ENCODE assay signal across 1 cellular context in genomic region chr12:64669270-64669842, GRCh38.
TF ChIP-seq lines count a peak whose summit lies in the region.

No MANE protein-coding gene starts in this region.

TF ChIP-seq in K562, 482 proteins besides CTCF, POLR2A, EP300 and RAD21 (continued from another document and continues in another):
- TF ChIP-seq CHAMP1 (IDR thresholded peaks at IDR 0.05) (no peak), ELF1 (tag; IDR thresholded peaks at IDR 0.05) (no peak), ZNF318 (IDR thresholded peaks at IDR 0.05; ENCODE audit: borderline replicate concordance in 1 of 2, low read depth in 1 of 2) (no peak), POLR2AphosphoS5 (IDR thresholded peaks at IDR 0.05; ENCODE audit: control insufficient read depth, insufficient read depth, low read depth, low read length) (no peak), BMI1 (IDR thresholded peaks at IDR 0.05; ENCODE audit: low read length) (no peak), PML (IDR thresholded peaks at IDR 0.05; ENCODE audit: low read length) (no peak), MEF2D (tag; conservative IDR thresholded peaks at IDR 0.05; ENCODE audit: low read depth) (no peak; the same call in 1 of the 2 replicates), CSDE1 (IDR thresholded peaks at IDR 0.05) (no peak), ZC3H11A (IDR thresholded peaks at IDR 0.05; ENCODE audit: low read depth, low read length) (no peak), CBX5 (IDR thresholded peaks at IDR 0.05; ENCODE audit: borderline replicate concordance, low read depth) (no peak), ZNF707 (CRISPR knock-in tag; conservative IDR thresholded peaks at IDR 0.05) (no peak), IFI16 (CRISPR knock-in tag; IDR thresholded peaks at IDR 0.05) (no peak), ID3 (CRISPR knock-in tag; IDR thresholded peaks at IDR 0.05) (no peak), ID3 (tag; IDR thresholded peaks at IDR 0.05) (peak; percentile 87; the same call in 1 of the 2 replicates), DPF2 (IDR thresholded peaks at IDR 0.05) (0 out of 2 replicates have a peak, but pooled peaks have one; percentile 27), SLC30A9 (CRISPR knock-in tag; IDR thresholded peaks at IDR 0.05) (no peak), XRCC3 (IDR thresholded peaks at IDR 0.05) (no peak), HNRNPH1 (optimal IDR thresholded peaks at IDR 0.05; ENCODE audit: low read depth, low read length) (no peak), CHD4 (IDR thresholded peaks at IDR 0.05; ENCODE audit: insufficient read depth, insufficient replicate concordance, low read depth, low read length, poor library complexity, severe bottlenecking) (no peak), ETV5 (CRISPR knock-in tag; IDR thresholded peaks at IDR 0.05; ENCODE audit: low read depth) (peak; percentile 31), TFAP4 (CRISPR knock-in tag; IDR thresholded peaks at IDR 0.05; ENCODE audit: borderline replicate concordance) (peak; percentile 49; the same call in 1 of the 2 replicates), ZBTB17 (CRISPR knock-in tag; IDR thresholded peaks at IDR 0.05) (peak; percentile 31; the same call in 1 of the 2 replicates), MLX (CRISPR knock-in tag; conservative IDR thresholded peaks at IDR 0.05) (no peak), PHF21A (IDR thresholded peaks at IDR 0.05; ENCODE audit: borderline replicate concordance, low read depth) (no peak), ZNF311 (CRISPR knock-in tag; IDR thresholded peaks at IDR 0.05) (peak; percentile 78), EWSR1 (IDR thresholded peaks at IDR 0.05; ENCODE audit: borderline replicate concordance, low read depth, partially characterized antibody) (no peak), ESRRB (CRISPR knock-in tag; IDR thresholded peaks at IDR 0.05; ENCODE audit: borderline replicate concordance) (no peak), ZNF280B (CRISPR knock-in tag; IDR thresholded peaks at IDR 0.05) (no peak), ZNF586 (CRISPR knock-in tag; conservative IDR thresholded peaks at IDR 0.05) (no peak), HCFC1 (IDR thresholded peaks at IDR 0.05; ENCODE audit: low read depth, low read length) (no peak), SMAD2 (IDR thresholded peaks at IDR 0.05; ENCODE audit: low read depth, low read length) (no peak), ZNF76 (CRISPR knock-in tag; IDR thresholded peaks at IDR 0.05; ENCODE audit: borderline replicate concordance) (peak; percentile 73; the same call in 1 of the 2 replicates), FOXJ2 (tag; IDR thresholded peaks at IDR 0.05) (no peak), BRD9 (IDR thresholded peaks at IDR 0.05; ENCODE audit: low read depth, partially characterized antibody) (no peak), YY1 (IDR thresholded peaks at IDR 0.05; ENCODE audit: borderline replicate concordance in 1 of 3, control insufficient read depth in 1 of 3, extremely low read depth in 1 of 3, insufficient read depth in 3 of 3, insufficient read length in 1 of 3, insufficient replicate concordance in 2 of 3, low read depth in 1 of 3, low read length in 2 of 3) (no peak), ZSCAN32 (CRISPR knock-in tag; IDR thresholded peaks at IDR 0.05) (no peak), E2F3 (CRISPR knock-in tag; IDR thresholded peaks at IDR 0.05) (no peak), MECOM (CRISPR knock-in tag; IDR thresholded peaks at IDR 0.05) (peak; percentile 56; the same call in 1 of the 2 replicates), CTBP1 (IDR thresholded peaks at IDR 0.05; ENCODE audit: borderline replicate concordance) (peak; percentile 39; the same call in 1 of the 2 replicates), ZNF239 (CRISPR knock-in tag; IDR thresholded peaks at IDR 0.05) (no peak), L3MBTL2 (IDR thresholded peaks at IDR 0.05) (peak; percentile 98), NCOR1 (IDR thresholded peaks at IDR 0.05) (no peak), ZBTB2 (IDR thresholded peaks at IDR 0.05) (peak; percentile 18; the same call in 1 of the 2 replicates), FOXK1 (CRISPR knock-in tag; IDR thresholded peaks at IDR 0.05; ENCODE audit: borderline replicate concordance) (no peak), CTCFL (IDR thresholded peaks at IDR 0.05; ENCODE audit: borderline replicate concordance, insufficient read depth, low read depth, low read length, poor library complexity, severe bottlenecking) (no peak), ATF4 (CRISPR knock-in tag; IDR thresholded peaks at IDR 0.05) (no peak), RFX7 (CRISPR knock-in tag; IDR thresholded peaks at IDR 0.05) (no peak)
